ENCODE assay signal across 8 cellular contexts in genomic region chr20:18287915-18288747, GRCh38. TPM values are rescaled to one million over a fixed set of nuclear protein-coding genes. Genes with fewer than 3 reads are reported as not detected.
DNase-seq lines count a peak whose midpoint lies in the region; ATAC-seq and TF ChIP-seq lines count a peak whose summit lies in the region.

TSS of gene ZNF133 (plus strand) at chr20:18288527. CDS start at chr20:18305687, 17,160 bp downstream.

- peaks cover 0 to 30% (median 16%) of the 10 kb centered on the region in 7 donors for H3K27me3 ChIP-seq in heart right ventricle

- H3K27ac ChIP-seq in heart right ventricle, result peak within 1 kb of the TSS; percentile 91 to 100 (median 96)

- peaks cover 23% of the 10 kb centered on the region for H3K4me1 Mint-ChIP-seq in type B pancreatic cell (ENCODE audit: unreplicated experiment)

- H3K27ac Mint-ChIP-seq in type B pancreatic cell, result peak within 1 kb of the TSS; percentile 99

- H3K4me3 Mint-ChIP-seq in type B pancreatic cell, result peak within 1 kb of the TSS; percentile 99

- H3K4me1 ChIP-seq in heart right ventricle, result peaks cover 0 to 19% (median 14%) of the 10 kb centered on the region in 9 donors

- H3K27me3 Mint-ChIP-seq in type B pancreatic cell, result peaks cover 14% of the 10 kb centered on the region

- peaks cover 0 to 25% (median 8%) of the 10 kb centered on the region in 11 donors for H3K9me3 ChIP-seq in heart right ventricle

- H3K9me3 Mint-ChIP-seq in type B pancreatic cell, result peaks cover 14% of the 10 kb centered on the region

- WGBS in heart right ventricle, 2 donors, result 0% methylated on average over 63 of the region's 63 CpGs

- peaks cover 0 to 14% (median 6%) of the 10 kb centered on the region in 9 donors for H3K36me3 ChIP-seq in heart right ventricle

- intact Hi-C loops in heart right ventricle (cut with DNase I), result loop anchor here in 8 of 10 donors (5.0 to 10.0 kb wide), 6 partner anchors 151 to 783 kb away; partner anchors contain the start of genes KAT14 (in 8 of the 8), PET117 (in 8 of the 8), DZANK1 (in 1 of the 8) and POLR3F (in 1 of the 8)
- intact Hi-C loops in posterior cingulate gyrus (cut with DNase I), result loop anchor here (5.0 to 10.0 kb wide), 3 partner anchors 151 to 323 kb away; partner anchors contain the start of genes DZANK1, KAT14, MGME1 and PET117

- DNase-seq in GM13976 (ENCODE audit: low spot score) (peak; percentile 93), NCI-H1436 treated with DMSO at 0.1 percent for 48 hours (lab: John Stamatoyannopoulos, UW) (peak; percentile 71), T follicular helper cell (ENCODE audit: low read depth) (peak; percentile 96), amniotic epithelial cell (ENCODE audit: low read depth) (peak; percentile 89), heart right ventricle (peak; percentile 96 to 98), posterior cingulate gyrus (peak; percentile 95 to 99 (median 98)), type B pancreatic cell (ENCODE audit: extremely low spot score, unreplicated experiment) (peak; percentile 95)

- in situ Hi-C loops in GM13976 (cut with MboI; ENCODE audit: low sequenced_read_pairs, unreplicated experiment), result no loop called here

- ATAC-seq in HG02852 (IDR thresholded peaks at IDR 0.05; ENCODE audit: unreplicated experiment) (peak; percentile 97), heart right ventricle (peak; percentile 98 to 100 (median 99))

- H3K36me3 Mint-ChIP-seq in type B pancreatic cell, result peaks cover 22% of the 10 kb centered on the region

- peak within 1 kb of the TSS; percentile 65 to 95 (median 83) for H3K4me3 ChIP-seq in heart right ventricle

- TF ChIP-seq CTCF in GM13976 (IDR thresholded peaks at IDR 0.05; ENCODE audit: borderline replicate concordance, control extremely low read depth, extremely low read depth, insufficient read depth, missing control alignments), result no peak
- TF ChIP-seq CTCF in heart right ventricle (IDR thresholded peaks at IDR 0.05), result peak in 2 of 9 donors; percentile 12 to 22
- peak; percentile 38 for TF ChIP-seq CTCF in type B pancreatic cell (conservative IDR thresholded peaks at IDR 0.05)

RNA-seq across cellular contexts. Expression of gene ZNF133, which starts in this region (rescaled TPM):
- total RNA-seq in heart right ventricle (1 to 10 TPM; 4.9 to 7.2 (median 5.6) TPM), type B pancreatic cell (ENCODE audit: low replicate concordance) (14.1 and 19.8 TPM in 2 replicates)
- 10 to 100 TPM in 1 of 2 donors, 1 to 10 TPM in 1; 7.2 to 16.6 TPM for polyA plus RNA-seq in heart right ventricle

Comparison
In these comparisons a context has a peak if more than half of its experiments do, and no peak if none do; other contexts are left out.
1. Peak in every context shown above with its lines: DNase-seq, ATAC-seq, H3K4me3 ChIP-seq and H3K27ac ChIP-seq.